ENCODE assay signal across 16 cellular contexts in genomic region chr13:49587311-49587847, GRCh38. TPM values are rescaled to one million over a fixed set of nuclear protein-coding genes. Genes with fewer than 3 reads are reported as not detected.
DNase-seq lines count a peak whose midpoint lies in the region; ATAC-seq and TF ChIP-seq lines count a peak whose summit lies in the region.
"Had no signal": no experiment of that assay in that cellular context is flagged by ENCODE, and none has a peak within 500 bp of the region (broad histone marks: within the 10 kb centered on the region; RNA-seq: fewer than 3 reads in every experiment).

No MANE protein-coding gene starts in this region.

- no peak for ATAC-seq in HG02610 (IDR thresholded peaks at IDR 0.05; ENCODE audit: unreplicated experiment)
- ATAC-seq in HG02642 (IDR thresholded peaks at IDR 0.05; ENCODE audit: poor library complexity, unreplicated experiment): no peak
- ATAC-seq: activated CD8-positive, alpha-beta T cell treated with anti-CD3 and anti-CD28 coated beads for 36 hours had no signal

- no peaks in the 10 kb centered on the region for H3K27me3 ChIP-seq in breast epithelium

- no peaks in the 10 kb centered on the region for H3K27me3 Mint-ChIP-seq in MCF 10A (ENCODE audit: insufficient read depth, unreplicated experiment)
- H3K27me3 Mint-ChIP-seq: activated CD8-positive, alpha-beta T cell treated with anti-CD3 and anti-CD28 coated beads for 36 hours had no signal

- TF ChIP-seq CTCF in MCF 10A (IDR thresholded peaks at IDR 0.05; ENCODE audit: unreplicated experiment) (no peak), breast epithelium (IDR thresholded peaks at IDR 0.05) (no peak)

- H3K36me3 Mint-ChIP-seq in MCF 10A (ENCODE audit: insufficient read depth, unreplicated experiment): no peaks in the 10 kb centered on the region

- CTCF ChIA-PET in MCF 10A (lab: Yijun Ruan, JAX): interaction anchor here (0.6 kb wide), 1 partner anchor 143 kb away, joined by 3 read pairs; no protein-coding TSS in a partner anchor

- peaks cover 18% of the 10 kb centered on the region for H3K4me1 Mint-ChIP-seq in MCF 10A (ENCODE audit: insufficient read depth, unreplicated experiment)

- H3K4me1 ChIP-seq in breast epithelium: peaks cover 0 to 4% of the 10 kb centered on the region in 2 donors

- BruUV-seq in MCF 10A (replicated peaks; lab: Mats Ljungman, UMichigan): no TSS peak

- intact Hi-C loops in MCF 10A (cut with micrococcal nuclease): no loop called here
- intact Hi-C loops in breast epithelium (cut with DNase I; ENCODE audit: low total_unique reads): no loop called here

- DNase-seq in MCF 10A (ENCODE audit: unreplicated experiment) (peak; percentile 43), breast epithelium (ENCODE audit: low spot score in 2 of 2) (no peak), astrocyte of the hippocampus (ENCODE audit: low read depth, low spot score) (peak; percentile 26), iPS-NIHi7 (ENCODE audit: extremely low spot score) (peak; percentile 1), GM19238 (ENCODE audit: insufficient read length, low spot score) (no peak), iPS-NIHi11 (ENCODE audit: low spot score) (no peak)
- DNase-seq: ACHN; activated CD8-positive, alpha-beta T cell treated with anti-CD3 and anti-CD28 coated beads for 36 hours; NCI-H1436; NCI-H526 treated with DMSO at 0.1 percent for 48 hours; SHP77 had no signal

- POLR2A ChIA-PET in MCF 10A (lab: Yijun Ruan, JAX): interaction anchor here (1.0 to 4.1 kb wide), 6 partner anchors 17 to 204 kb away, joined by 3 to 46 read pairs (median 12); partner anchors contain the start of genes CAB39L, KPNA3 and SETDB2

- no peak overlapping the region for H3K4me3 ChIP-seq in breast epithelium
- H3K4me3 ChIP-seq: lung, thoracic aorta had no signal

- no peak overlapping the region for H3K4me3 Mint-ChIP-seq in MCF 10A (ENCODE audit: unreplicated experiment)
- H3K4me3 Mint-ChIP-seq: activated CD8-positive, alpha-beta T cell treated with anti-CD3 and anti-CD28 coated beads for 36 hours had no signal

- no peaks in the 10 kb centered on the region for H3K9me3 ChIP-seq in breast epithelium
- H3K9me3 ChIP-seq: neutrophil, thoracic aorta had no signal

- no peak for TF ChIP-seq POLR2A in breast epithelium (IDR thresholded peaks at IDR 0.05)

- H3K36me3 ChIP-seq in breast epithelium: no peaks in the 10 kb centered on the region
- H3K36me3 ChIP-seq: neutrophil, thoracic aorta had no signal

- H3K27ac Mint-ChIP-seq in MCF 10A (ENCODE audit: low read depth, unreplicated experiment): peak overlapping the region; percentile 83
- H3K27ac Mint-ChIP-seq: activated CD8-positive, alpha-beta T cell treated with anti-CD3 and anti-CD28 coated beads for 36 hours had no signal

- no peaks in the 10 kb centered on the region for H3K9me3 Mint-ChIP-seq in MCF 10A (ENCODE audit: unreplicated experiment)
- H3K9me3 Mint-ChIP-seq: activated CD8-positive, alpha-beta T cell treated with anti-CD3 and anti-CD28 coated beads for 36 hours had no signal

- H3K27ac ChIP-seq in breast epithelium: no peak overlapping the region
- H3K27ac ChIP-seq: neutrophil, thoracic aorta had no signal

RNA-seq across cellular contexts. Expression of gene RCBTB1, which starts 2.0 kb away (rescaled TPM):
- 16.8 and 17.9 TPM in 2 replicates for total RNA-seq in MCF 10A (2022)
- 10 to 100 TPM; 13.8 to 18.4 (median 17.9) TPM for total RNA-seq in breast epithelium

RNA-seq across cellular contexts. Expression of gene ARL11, which starts 40.9 kb away (rescaled TPM):
- total RNA-seq in MCF 10A (2022) (not detected in 2 replicates), breast epithelium (1 to 10 TPM in 2 of 3 donors, under 1 TPM in 1; 0.98 to 1.4 (median 1.3) TPM)

Comparison
In these comparisons a context has a peak if more than half of its experiments do, and no peak if none do; other contexts are left out.
1. DNase-seq: peak in MCF 10A (single experiment), astrocyte of the hippocampus (single experiment) and iPS-NIHi7 (single experiment); none in breast epithelium (0 of 2), GM19238 (single experiment) and iPS-NIHi11 (single experiment).